ENCODE assay signal across 24 cellular contexts in the genomic region with DNA sequence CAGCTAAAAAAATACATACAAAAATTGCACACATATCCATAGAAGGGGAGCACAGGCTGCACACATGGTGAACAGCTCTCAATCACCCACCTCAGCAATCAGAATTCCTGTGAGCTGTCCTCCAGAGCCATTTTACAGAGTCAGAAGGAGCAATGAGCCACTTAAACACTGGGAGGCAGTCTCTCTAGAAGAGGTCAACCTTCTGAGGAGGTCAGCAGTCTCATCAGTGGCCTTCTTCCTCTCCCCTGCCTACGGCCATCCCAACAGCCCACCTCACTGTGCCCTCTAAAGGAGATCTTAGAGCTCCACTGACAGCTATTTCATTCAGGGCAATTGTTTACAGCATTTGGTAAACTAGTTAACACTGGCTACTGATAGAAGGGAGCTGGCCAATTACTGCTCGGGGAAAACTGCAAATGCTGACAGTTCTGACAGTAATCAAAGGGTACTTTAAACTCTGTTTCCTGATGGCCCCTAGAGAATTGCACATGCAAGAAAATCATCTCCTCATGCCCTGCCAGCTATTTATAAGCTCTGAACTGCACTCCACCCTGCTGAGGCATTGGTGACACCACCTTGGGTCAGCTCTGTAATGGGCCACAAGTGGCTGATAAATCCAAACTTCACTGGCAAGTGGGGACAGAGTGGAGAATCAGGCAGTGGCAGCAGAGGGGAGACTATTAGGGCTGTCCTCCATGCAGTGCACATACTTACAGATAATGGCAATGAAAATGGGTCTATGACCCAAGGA. TPM values are rescaled to one million over a fixed set of nuclear protein-coding genes. Genes with fewer than 3 reads are reported as not detected.
DNase-seq lines count a peak whose midpoint lies in the region; ATAC-seq, FAIRE-seq and TF ChIP-seq lines count a peak whose summit lies in the region.
"Had no signal": no experiment of that assay in that cellular context is flagged by ENCODE, and none has a peak within 500 bp of the region (broad histone marks: within the 10 kb centered on the region; RNA-seq: fewer than 3 reads in every experiment).

No MANE protein-coding gene starts in this region.

- H3K4me1 ChIP-seq in A549 = no peaks in the 10 kb centered on the region
- H3K4me1 ChIP-seq in GM23338 (ENCODE audit: insufficient read depth) = 0 out of 2 replicates have a peak, but pooled peaks cover 6% of the 10 kb centered on the region
- peaks cover 5% of the 10 kb centered on the region for H3K4me1 ChIP-seq in lower lobe of right lung
- H3K4me1 ChIP-seq: adrenal gland had no signal

- H3K9me3 ChIP-seq in A549 = no peaks in the 10 kb centered on the region
- no peaks in the 10 kb centered on the region for H3K9me3 ChIP-seq in lower lobe of right lung
- H3K9me3 ChIP-seq: adrenal gland, esophagus muscularis mucosa, tibial artery had no signal

- no peaks in the 10 kb centered on the region; the same call in 1 of the 2 replicates for H3K36me3 ChIP-seq in GM23338 (ENCODE audit: insufficient read depth)
- no peaks in the 10 kb centered on the region for H3K36me3 ChIP-seq in bronchial epithelial cell (ENCODE audit: control insufficient read depth, insufficient read depth, low read length)
- peaks cover 26% of the 10 kb centered on the region for H3K36me3 ChIP-seq in lower lobe of right lung

- no peak for TF ChIP-seq RAD21 in A549 (conservative IDR thresholded peaks at IDR 0.05 in 1 of 2, IDR thresholded peaks at IDR 0.05 in 1 of 2)

- CTCF ChIA-PET in A549 (lab: Yijun Ruan, JAX) = interaction anchor here (0.7 to 1.9 kb wide), 9 partner anchors 11 to 518 kb away, joined by 3 to 13 read pairs (median 4); no protein-coding TSS in a partner anchor

- no peaks in the 10 kb centered on the region for H3K9me2 ChIP-seq in GM23338 (ENCODE audit: insufficient read depth)

- no peaks in the 10 kb centered on the region for H4K20me1 ChIP-seq in GM23338 (replicated peaks; ENCODE audit: insufficient read depth)

- no peaks in the 10 kb centered on the region for H3K79me2 ChIP-seq in GM23338 (replicated peaks; ENCODE audit: insufficient read depth)

- no peaks in the 10 kb centered on the region for H3K27me3 ChIP-seq in GM23338 (ENCODE audit: insufficient read depth)
- no peaks in the 10 kb centered on the region for H3K27me3 ChIP-seq in bronchial epithelial cell (ENCODE audit: control insufficient read depth, insufficient read depth, low read length)
- H3K27me3 ChIP-seq in lower lobe of right lung (ENCODE audit: low read depth) = no peaks in the 10 kb centered on the region
- H3K27me3 ChIP-seq: adrenal gland, esophagus muscularis mucosa, tibial artery had no signal

- H3K4me3 ChIP-seq in A549 (no peak overlapping the region), GM23338 (no peak overlapping the region), bronchial epithelial cell (ENCODE audit: low read depth, low read length) (no peak overlapping the region), lower lobe of right lung (no peak overlapping the region)
- H3K4me3 ChIP-seq: adrenal gland, esophagus muscularis mucosa, lung, tibial artery had no signal

- no peak overlapping the region; the same call in 1 of the 2 replicates for H3K27ac Mint-ChIP-seq in GM23338
- H3K27ac Mint-ChIP-seq: activated T-helper 2 cell treated with anti-CD3 and anti-CD28 coated beads, Interferon-gamma antibody, Interleukin-2, Interleukin-4, amounts not matched to agents 10 μg/mL and 5 μg/mL and 100 μg/mL, durations not matched to agents 14 hours and 24 hours and 36 hours; progenitor cell of endocrine pancreas had no signal

- FAIRE-seq in A549 (lab: Jason Lieb, UNC) = no peak
- FAIRE-seq in bronchial epithelial cell (lab: Jason Lieb, UNC) = peak; percentile 32
- FAIRE-seq: A204.1 had no signal

- no peak for TF ChIP-seq EP300 in A549 (IDR thresholded peaks at IDR 0.05)

- H3K27me3 Mint-ChIP-seq in GM23338 (ENCODE audit: insufficient read depth, low read depth, poor library complexity) = peaks cover 3% of the 10 kb centered on the region
- H3K27me3 Mint-ChIP-seq: CD4-positive, alpha-beta memory T cell; naive thymus-derived CD4-positive, alpha-beta T cell; progenitor cell of endocrine pancreas had no signal

- no peak overlapping the region for H3K4me3 Mint-ChIP-seq in GM23338
- H3K4me3 Mint-ChIP-seq: CD4-positive, alpha-beta memory T cell; immature natural killer cell; naive thymus-derived CD4-positive, alpha-beta T cell had no signal

- H2AFZ ChIP-seq in GM23338 = no peak overlapping the region

- TF ChIP-seq POLR2A in A549 (IDR thresholded peaks at IDR 0.05; ENCODE audit: low read length) = no peak

- POLR2A ChIA-PET in A549 (lab: Yijun Ruan, JAX) = no interaction called here

- TF ChIP-seq CTCF in A549 (IDR thresholded peaks at IDR 0.05) (no peak), GM23338 (conservative IDR thresholded peaks at IDR 0.05; ENCODE audit: low read depth in 2 of 2) (peak; percentile 31 to 59; a peak in 3 of 4 replicates), bronchial epithelial cell (IDR thresholded peaks at IDR 0.05; ENCODE audit: insufficient read depth, low read length, severe bottlenecking) (no peak), lower lobe of right lung (IDR thresholded peaks at IDR 0.05) (no peak), GM10266 (IDR thresholded peaks at IDR 0.05; ENCODE audit: control insufficient read depth, insufficient read depth, low read depth, missing control alignments) (no peak)

- 0 out of 3 replicates have a peak, but pooled peaks cover 3% of the 10 kb centered on the region for H3K36me3 Mint-ChIP-seq in GM23338 (ENCODE audit: low read depth)
- H3K36me3 Mint-ChIP-seq: CD4-positive, alpha-beta memory T cell had no signal

- no peak overlapping the region for H3K4me2 ChIP-seq in A549
- no peak overlapping the region for H3K4me2 ChIP-seq in GM23338

- ATAC-seq in A549 = peak; percentile 45 to 79; a peak in 4 of 6 replicates
- peak; percentile 92 for ATAC-seq in GM23338
- peak; percentile 25 to 35 for ATAC-seq in lower lobe of right lung
- ATAC-seq in GM19351 (IDR thresholded peaks at IDR 0.05; ENCODE audit: unreplicated experiment) = no peak
- ATAC-seq: naive thymus-derived CD4-positive, alpha-beta T cell had no signal

- H3F3A ChIP-seq in GM23338 (replicated peaks; ENCODE audit: low read depth) = no peaks in the 10 kb centered on the region

- H3K27ac ChIP-seq in A549 = no peak overlapping the region
- H3K27ac ChIP-seq in GM23338 (ENCODE audit: low read depth) = no peak overlapping the region
- H3K27ac ChIP-seq in lower lobe of right lung = no peak overlapping the region
- H3K27ac ChIP-seq: adrenal gland, esophagus muscularis mucosa, tibial artery had no signal

- WGBS in A549 (ENCODE audit: missing lambda C conversion rate) = 79% methylated on average over 2 of the region's 2 CpGs

- no peak for DNase-seq in A549 (ENCODE audit: low read depth in 1 of 2, low spot score in 1 of 2)
- DNase-seq in GM23338 (ENCODE audit: low spot score) = peak; percentile 64
- no peak for DNase-seq in bronchial epithelial cell (ENCODE audit: low read depth)
- DNase-seq in lower lobe of right lung = no peak
- no peak for DNase-seq in stimulated activated CD4-positive, alpha-beta T cell treated with anti-CD3 and anti-CD28 coated beads, Interleukin-1b, Interleukin-23, amount 100 ng/mL, for 48 hours
- DNase-seq in GM10266 (ENCODE audit: extremely low spot score) = no peak
- DNase-seq in midbrain (lab: John Stamatoyannopoulos, UW) = no peak
- DNase-seq: activated CD4-positive, CD25-positive, alpha-beta regulatory T cell treated with anti-CD3 and anti-CD28 coated beads, Interleukin-2, amount 50 U/mL, for 72 hours; adrenal gland; caudate nucleus; CD4-positive, alpha-beta memory T cell; DMS79 treated with DMSO at 0.1 percent for 48 hours; immature natural killer cell; Karpas-422; naive thymus-derived CD4-positive, alpha-beta T cell; NCI-H1092 treated with DMSO at 0.1 percent for 48 hours; NCI-H526; tibial artery had no signal

- peaks cover 2% of the 10 kb centered on the region for H3K4me1 Mint-ChIP-seq in GM23338
- H3K4me1 Mint-ChIP-seq: CD4-positive, alpha-beta memory T cell; immature natural killer cell; naive thymus-derived CD4-positive, alpha-beta T cell had no signal

- H3K9me3 Mint-ChIP-seq in GM23338 = no peaks in the 10 kb centered on the region
- H3K9me3 Mint-ChIP-seq: activated T-helper 2 cell treated with anti-CD3 and anti-CD28 coated beads, Interferon-gamma antibody, Interleukin-2, Interleukin-4, amounts not matched to agents 10 μg/mL and 5 μg/mL and 100 μg/mL, durations not matched to agents 14 hours and 24 hours and 36 hours; CD4-positive, alpha-beta memory T cell; immature natural killer cell; naive thymus-derived CD4-positive, alpha-beta T cell had no signal

- intact Hi-C loops in lower lobe of right lung (cut with DNase I) = no loop called here

TF ChIP-seq in A549, 52 proteins besides CTCF, POLR2A, EP300 and RAD21 (continues in another document):
- TF ChIP-seq MAFK (IDR thresholded peaks at IDR 0.05; ENCODE audit: partially characterized antibody) = no peak
- TF ChIP-seq BHLHE40 (IDR thresholded peaks at IDR 0.05; ENCODE audit: low read depth, low read length) = no peak
- no peak for TF ChIP-seq CBX2 (IDR thresholded peaks at IDR 0.05; ENCODE audit: borderline replicate concordance, low read depth)
- no peak for TF ChIP-seq RARB (CRISPR knock-in tag; IDR thresholded peaks at IDR 0.05)

TF ChIP-seq in GM23338, 12 proteins besides CTCF, POLR2A, EP300 and RAD21 (continues in another document):
- no peak for TF ChIP-seq POLR2AphosphoS5 (IDR thresholded peaks at IDR 0.05; ENCODE audit: low read depth)
- TF ChIP-seq STAT1 (IDR thresholded peaks at IDR 0.05; ENCODE audit: unreplicated experiment) = no peak
- TF ChIP-seq JUNB (IDR thresholded peaks at IDR 0.05; ENCODE audit: unreplicated experiment) = no peak
- no peak for TF ChIP-seq ZNF331 (CRISPR knock-in tag; IDR thresholded peaks at IDR 0.05; ENCODE audit: low read depth)

RNA-seq across cellular contexts. Expression of gene TSPAN3, which starts 42.1 kb away (rescaled TPM):
- polyA plus RNA-seq in A549 (2011; rRNA removed) (636 and 680 TPM in 2 replicates), A549 (2017; fragmentation: RNase III; extraction: RNeasy Plus Mini Kit Qiagen cat#74134 plus additional on column Dnase treatment) (299 to 362 TPM (median 352 TPM) in 3 replicates), GM23338 (2016; fragmentation: Nextera tagmentation; extraction: Ambion mirVana) (72.2 and 72.5 TPM in 2 replicates)
- 274 and 327 TPM in 2 replicates for polyA plus RNA-seq in A549 (2012; cell fraction: cytosol; rRNA removed)
- polyA plus RNA-seq in A549 (2012; cell fraction: nucleus; rRNA removed) = 188 and 204 TPM in 2 replicates
- 343 and 403 TPM in 2 replicates for polyA minus RNA-seq in A549 (2011; rRNA and poly(A)+ RNA removed)
- 135 and 159 TPM in 2 replicates for total RNA-seq in GM23338 (2014; rRNA removed; shearing (Covaris generic))
- total RNA-seq in bronchial epithelial cell (123 and 187 TPM in 2 replicates), lower lobe of right lung (292 TPM)

Comparison
In these comparisons a context has a peak if more than half of its experiments do, and no peak if none do; other contexts are left out.
1. CTCF ChIP-seq: peak in GM23338 (2 of 2); none in A549 (single experiment), bronchial epithelial cell (single experiment), lower lobe of right lung (single experiment) and GM10266 (single experiment).